ENCODE assay signal across 27 cellular contexts in genomic region chr1:46030074-46030870, GRCh38.
"Had no signal": no experiment of that assay in that cellular context is flagged by ENCODE, and none has a peak within 500 bp of the region (broad histone marks: within the 10 kb centered on the region; RNA-seq: fewer than 3 reads in every experiment).

No MANE protein-coding gene starts in this region.

- H3K27ac ChIP-seq: ascending aorta, esophagus muscularis mucosa, foreskin keratinocyte, hepatocyte, parathyroid adenoma, transverse colon had no signal

- H3K4me2 ChIP-seq: hepatocyte, smooth muscle cell had no signal

- FAIRE-seq: keratinocyte had no signal

- H3K27ac Mint-ChIP-seq: activated B cell treated with CpG ODN at 0.5 μM for 24 hours; activated CD8-positive, alpha-beta T cell treated with anti-CD3 and anti-CD28 coated beads for 36 hours; activated naive CD8-positive, alpha-beta T cell treated with anti-CD3 and anti-CD28 coated beads, Interleukin-2, amount 10 ng/mL, durations not matched to agents 7 days and 5 days; activated T-helper 2 cell treated with anti-CD3 and anti-CD28 coated beads, Interferon-gamma antibody, Interleukin-2, Interleukin-4, amounts not matched to agents 10 μg/mL and 5 μg/mL and 100 μg/mL, durations not matched to agents 14 hours and 24 hours and 36 hours; endodermal cell; nephron progenitor cell; stimulated activated naive B cell treated with anti-CD40 and anti-IgM and Interleukin-4, amounts not matched to agents 10 μg/mL and 1 μg/mL and 100 μg/mL, for 72 hours; T-helper 2 cell treated with Interferon-gamma antibody and Interleukin-4, amounts not matched to agents 5 μg/mL and 100 μg/mL, for 36 hours had no signal

- H2AFZ ChIP-seq: hepatocyte, parathyroid adenoma had no signal

- DNase-seq: activated B cell treated with CpG ODN at 0.5 μM for 24 hours; activated CD4-positive, alpha-beta T cell treated with anti-CD3 and anti-CD28 coated beads, Interleukin-2, amount 50 U/mL, for 1 hour; activated CD8-positive, alpha-beta T cell treated with anti-CD3 and anti-CD28 coated beads for 36 hours; activated naive CD4-positive, alpha-beta T cell treated with Interleukin-2 at 50 U/mL for 16 hours; activated naive CD8-positive, alpha-beta T cell treated with anti-CD3 and anti-CD28 coated beads, Interleukin-2, amount 10 ng/mL, durations not matched to agents 7 days and 5 days; activated T-cell treated with anti-CD3 and anti-CD28 coated beads, Interleukin-2, amount 50 U/mL, for 48 hours; endodermal cell; foreskin keratinocyte; left cardiac atrium; mammary epithelial cell; nephron progenitor cell; stimulated activated CD4-positive, alpha-beta T cell treated with anti-CD3 and anti-CD28 coated beads, Interleukin-1b, Interleukin-23, amount 100 ng/mL, for 48 hours; stimulated activated CD4-positive, alpha-beta T cell treated with anti-CD3 and anti-CD28 coated beads, Interleukin-4, amount 100 ng/mL, for 4 hours; stimulated activated CD8-positive, alpha-beta memory T cell treated with anti-CD3 and anti-CD28 coated beads, Interleukin-4, amount 100 ng/mL, for 48 hours; stimulated activated naive B cell treated with anti-CD40 and anti-IgM and Interleukin-4, amounts not matched to agents 10 μg/mL and 1 μg/mL and 100 μg/mL, for 72 hours; T-helper 1 cell; transverse colon had no signal

- H3K4me3 ChIP-seq: ascending aorta, esophagus muscularis mucosa, hepatocyte, right atrium auricular region, smooth muscle cell, transverse colon had no signal

- H3K9me3 Mint-ChIP-seq: activated B cell treated with CpG ODN at 0.5 μM for 24 hours; activated CD8-positive, alpha-beta T cell treated with anti-CD3 and anti-CD28 coated beads for 36 hours; activated naive CD8-positive, alpha-beta T cell treated with anti-CD3 and anti-CD28 coated beads, Interleukin-2, amount 10 ng/mL, durations not matched to agents 7 days and 5 days; activated T-helper 2 cell treated with anti-CD3 and anti-CD28 coated beads, Interferon-gamma antibody, Interleukin-2, Interleukin-4, amounts not matched to agents 10 μg/mL and 5 μg/mL and 100 μg/mL, durations not matched to agents 14 hours and 24 hours and 36 hours; brain; endodermal cell; nephron progenitor cell; stimulated activated naive B cell treated with anti-CD40 and anti-IgM and Interleukin-4, amounts not matched to agents 10 μg/mL and 1 μg/mL and 100 μg/mL, for 72 hours; T-helper 2 cell treated with Interferon-gamma antibody and Interleukin-4, amounts not matched to agents 5 μg/mL and 100 μg/mL, for 36 hours had no signal

- ATAC-seq: activated CD8-positive, alpha-beta T cell treated with anti-CD3 and anti-CD28 coated beads for 36 hours; foreskin keratinocyte; left cardiac atrium; stimulated activated naive B cell treated with anti-CD40 and anti-IgM and Interleukin-4, amounts not matched to agents 10 μg/mL and 1 μg/mL and 100 μg/mL, for 72 hours had no signal

- H3K27me3 Mint-ChIP-seq: activated B cell treated with CpG ODN at 0.5 μM for 24 hours; activated CD8-positive, alpha-beta T cell treated with anti-CD3 and anti-CD28 coated beads for 36 hours; activated naive CD8-positive, alpha-beta T cell treated with anti-CD3 and anti-CD28 coated beads, Interleukin-2, amount 10 ng/mL, durations not matched to agents 7 days and 5 days; stimulated activated naive B cell treated with anti-CD40 and anti-IgM and Interleukin-4, amounts not matched to agents 10 μg/mL and 1 μg/mL and 100 μg/mL, for 72 hours had no signal

- H3K4me1 ChIP-seq: ascending aorta, foreskin keratinocyte, parathyroid adenoma, transverse colon had no signal

- H3K27me3 ChIP-seq: ascending aorta, esophagus muscularis mucosa, foreskin keratinocyte, hepatocyte, right atrium auricular region, transverse colon had no signal

- H3K4me3 Mint-ChIP-seq: activated B cell treated with CpG ODN at 0.5 μM for 24 hours; activated CD8-positive, alpha-beta T cell treated with anti-CD3 and anti-CD28 coated beads for 36 hours; activated naive CD8-positive, alpha-beta T cell treated with anti-CD3 and anti-CD28 coated beads, Interleukin-2, amount 10 ng/mL, durations not matched to agents 7 days and 5 days; brain; endodermal cell; nephron progenitor cell; stimulated activated naive B cell treated with anti-CD40 and anti-IgM and Interleukin-4, amounts not matched to agents 10 μg/mL and 1 μg/mL and 100 μg/mL, for 72 hours; T-helper 2 cell treated with Interferon-gamma antibody and Interleukin-4, amounts not matched to agents 5 μg/mL and 100 μg/mL, for 36 hours had no signal

- H3K4me1 Mint-ChIP-seq: activated B cell treated with CpG ODN at 0.5 μM for 24 hours; activated naive CD8-positive, alpha-beta T cell treated with anti-CD3 and anti-CD28 coated beads, Interleukin-2, amount 10 ng/mL, durations not matched to agents 7 days and 5 days; brain; endodermal cell; stimulated activated naive B cell treated with anti-CD40 and anti-IgM and Interleukin-4, amounts not matched to agents 10 μg/mL and 1 μg/mL and 100 μg/mL, for 72 hours had no signal

- H3K9me3 ChIP-seq: ascending aorta, esophagus muscularis mucosa, right atrium auricular region, transverse colon had no signal

- H3K79me2 ChIP-seq: hepatocyte, parathyroid adenoma had no signal

- H3K9ac ChIP-seq: parathyroid adenoma had no signal
